ENCODE assay signal across 16 cellular contexts in genomic region chr5:6504677-6505414, GRCh38. TPM values are rescaled to one million over a fixed set of nuclear protein-coding genes. Genes with fewer than 3 reads are reported as not detected.
DNase-seq lines count a peak whose midpoint lies in the region; ATAC-seq and TF ChIP-seq lines count a peak whose summit lies in the region.
"Had no signal": no experiment of that assay in that cellular context is flagged by ENCODE, and none has a peak within 500 bp of the region (broad histone marks: within the 10 kb centered on the region; RNA-seq: fewer than 3 reads in every experiment).

No MANE protein-coding gene starts in this region.

- H3K4ac ChIP-seq in neuronal stem cell (ENCODE audit: low read length): no peak overlapping the region

- H3K4me1 ChIP-seq in neuronal stem cell (ENCODE audit: control insufficient read depth in 2 of 2, insufficient read depth in 1 of 2, low read depth in 1 of 2, low read length in 2 of 2) (peaks cover 0 to 2% of the 10 kb centered on the region in 2 donors), right atrium auricular region (no peaks in the 10 kb centered on the region)
- H3K4me1 ChIP-seq: gastroesophageal sphincter, Peyer's patch, testis had no signal

- no peak for TF ChIP-seq CTCF in right atrium auricular region (IDR thresholded peaks at IDR 0.05)

- DNase-seq in DMS53 (lab: John Stamatoyannopoulos, UW) (peak; percentile 19), DMS53 treated with DMSO at 0.1 percent for 48 hours (lab: John Stamatoyannopoulos, UW; ENCODE audit: unreplicated experiment) (no peak), NCI-H146 (lab: John Stamatoyannopoulos, UW) (peak; percentile 95), T1000 (lab: John Stamatoyannopoulos, UW) (peak; percentile 5), neuronal stem cell (ENCODE audit: low spot score) (no peak), right atrium auricular region (ENCODE audit: low spot score) (no peak), NCI-H1436 treated with DMSO at 0.1 percent for 48 hours (lab: John Stamatoyannopoulos, UW) (no peak)
- DNase-seq: dorsolateral prefrontal cortex, left ventricle myocardium superior, NCI-H1048, Peyer's patch, testis had no signal

- H3K14ac ChIP-seq in neuronal stem cell (ENCODE audit: low read length): no peak overlapping the region

- H3K27me3 ChIP-seq in neuronal stem cell (ENCODE audit: control insufficient read depth in 3 of 3, insufficient read depth in 3 of 3, low read depth in 1 of 3, low read length in 3 of 3) (no peaks in the 10 kb centered on the region), right atrium auricular region (no peaks in the 10 kb centered on the region)
- H3K27me3 ChIP-seq: Peyer's patch, testis had no signal

- H3K18ac ChIP-seq in neuronal stem cell (ENCODE audit: low read length): peak overlapping the region; percentile 12

- no peak overlapping the region for H2AFZ ChIP-seq in neuronal stem cell (ENCODE audit: low read length)

- no peak overlapping the region for H2AK5ac ChIP-seq in neuronal stem cell (ENCODE audit: low read depth, low read length)

- no peak overlapping the region for H4K8ac ChIP-seq in neuronal stem cell (ENCODE audit: low read depth, low read length)

- no peak overlapping the region for H2BK5ac ChIP-seq in neuronal stem cell (ENCODE audit: low read length)

- no peak overlapping the region for H2BK120ac ChIP-seq in neuronal stem cell (ENCODE audit: low read depth, low read length)

- no peak overlapping the region for H3K23ac ChIP-seq in neuronal stem cell (ENCODE audit: low read depth, low read length, poor library complexity)

- ATAC-seq in GM18907 (IDR thresholded peaks at IDR 0.05; ENCODE audit: unreplicated experiment): no peak
- ATAC-seq: gastroesophageal sphincter, left ventricle myocardium superior had no signal

- H3K36me3 ChIP-seq in neuronal stem cell (replicated peaks in 1 of 2; ENCODE audit: control insufficient read depth in 2 of 2, insufficient read depth in 2 of 2, low read length in 2 of 2) (no peaks in the 10 kb centered on the region), right atrium auricular region (no peaks in the 10 kb centered on the region)
- H3K36me3 ChIP-seq: gastroesophageal sphincter, Peyer's patch had no signal

- no peak overlapping the region for H3K4me2 ChIP-seq in neuronal stem cell (ENCODE audit: insufficient read depth, low read length, poor library complexity, severe bottlenecking)
- H3K4me2 ChIP-seq: smooth muscle cell had no signal

- H3K9me3 ChIP-seq in neuronal stem cell (replicated peaks in 1 of 2; ENCODE audit: control insufficient read depth in 2 of 2, insufficient read depth in 1 of 2, low read depth in 1 of 2, low read length in 2 of 2) (peaks cover 0 to 5% of the 10 kb centered on the region in 2 donors), right atrium auricular region (no peaks in the 10 kb centered on the region)
- H3K9me3 ChIP-seq: Peyer's patch, testis had no signal

- H4K91ac ChIP-seq in neuronal stem cell (ENCODE audit: low read depth, low read length, poor library complexity): no peak overlapping the region

- WGBS in neuronal stem cell (ENCODE audit: extremely low coverage in 2 of 2, insufficient read length in 2 of 2, insufficient replicate concordance in 1 of 2), 2 donors: no CpG with 5 or more reads among the region's 8 CpGs

- no peak overlapping the region for H3K27ac ChIP-seq in neuronal stem cell (replicated peaks; ENCODE audit: low read length)
- no peak overlapping the region for H3K27ac ChIP-seq in right atrium auricular region
- H3K27ac ChIP-seq: gastroesophageal sphincter, HL-60, Peyer's patch, testis had no signal

- peak overlapping the region; percentile 38 for H3K9ac ChIP-seq in neuronal stem cell (ENCODE audit: low read depth, low read length, poor library complexity)

- no peak overlapping the region for H2BK12ac ChIP-seq in neuronal stem cell (ENCODE audit: low read length)

- peaks cover 1% of the 10 kb centered on the region for H3K79me1 ChIP-seq in neuronal stem cell (ENCODE audit: low read depth, low read length)

- no peak overlapping the region for H3K4me3 ChIP-seq in neuronal stem cell (ENCODE audit: low read length in 2 of 2)
- H3K4me3 ChIP-seq in right atrium auricular region: no peak overlapping the region
- H3K4me3 ChIP-seq: dorsolateral prefrontal cortex, gastroesophageal sphincter, Peyer's patch, smooth muscle cell, testis had no signal

- H2BK15ac ChIP-seq in neuronal stem cell (ENCODE audit: low read length): no peak overlapping the region

RNA-seq across cellular contexts. Expression of gene UBE2QL1, which starts 56.2 kb away (rescaled TPM):
- polyA plus RNA-seq in neuronal stem cell (2013, experiment 1 of 2): 2.3 TPM
- polyA plus RNA-seq in neuronal stem cell (2013, experiment 2 of 2): 2.4 TPM
- total RNA-seq in right atrium auricular region: 10 to 100 TPM in 1 of 2 donors, 1 to 10 TPM in 1; 9.1 to 10.8 TPM

Comparison
In these comparisons a context has a peak if more than half of its experiments do, and no peak if none do; other contexts are left out.
1. DNase-seq: peak in DMS53 (single experiment), NCI-H146 (single experiment) and T1000 (single experiment); none in DMS53 treated with DMSO at 0.1 percent for 48 hours (single experiment), neuronal stem cell (single experiment), right atrium auricular region (single experiment) and NCI-H1436 treated with DMSO at 0.1 percent for 48 hours (single experiment).